8 cellular contexts compared by ENCODE assay signal in genomic region chr9:42743030-42743813, GRCh38.
DNase-seq lines count a peak whose midpoint lies in the region; ATAC-seq lines count a peak whose summit lies in the region.
"Not testable (repeated sequence)": the region's sequence is repeated elsewhere in the genome, so short reads cannot be mapped to it uniquely, and the experiment has no call there.

No MANE protein-coding gene starts in this region.

- peak; percentile 66 for ATAC-seq in GM18907 (IDR thresholded peaks at IDR 0.05; ENCODE audit: unreplicated experiment)
- not testable (repeated sequence) for ATAC-seq in activated CD8-positive, alpha-beta T cell treated with anti-CD3 and anti-CD28 coated beads, Interleukin-2, amount 10 ng/mL, durations not matched to agents 7 days and 5 days

- H3K4me3 Mint-ChIP-seq in activated CD8-positive, alpha-beta T cell treated with anti-CD3 and anti-CD28 coated beads, Interleukin-2, amount 10 ng/mL, durations not matched to agents 7 days and 5 days = not testable (repeated sequence)

- not testable (repeated sequence) for H3K27me3 Mint-ChIP-seq in activated CD8-positive, alpha-beta T cell treated with anti-CD3 and anti-CD28 coated beads, Interleukin-2, amount 10 ng/mL, durations not matched to agents 7 days and 5 days (ENCODE audit: low read depth)

- not testable (repeated sequence) for H3K36me3 Mint-ChIP-seq in activated CD8-positive, alpha-beta T cell treated with anti-CD3 and anti-CD28 coated beads, Interleukin-2, amount 10 ng/mL, durations not matched to agents 7 days and 5 days (ENCODE audit: low read depth)

- CTCF ChIA-PET in activated CD8-positive, alpha-beta T cell treated with anti-CD3 and anti-CD28 coated beads, Interleukin-2, amount 10 ng/mL, durations not matched to agents 7 days and 5 days (lab: Charles Lee) = interaction anchor here (1.1 kb wide), 1 partner anchor 516 kb away, joined by 3 read pairs; no protein-coding TSS in a partner anchor

- H3K9me3 Mint-ChIP-seq in activated CD8-positive, alpha-beta T cell treated with anti-CD3 and anti-CD28 coated beads, Interleukin-2, amount 10 ng/mL, durations not matched to agents 7 days and 5 days (ENCODE audit: insufficient read depth) = not testable (repeated sequence)

- H3K4me3 ChIP-seq in Jurkat, Clone E6-1 (ENCODE audit: low read length) = not testable (repeated sequence)

- H3K27ac Mint-ChIP-seq in activated CD8-positive, alpha-beta T cell treated with anti-CD3 and anti-CD28 coated beads, Interleukin-2, amount 10 ng/mL, durations not matched to agents 7 days and 5 days = not testable (repeated sequence)

- POLR2A ChIA-PET in activated CD8-positive, alpha-beta T cell treated with anti-CD3 and anti-CD28 coated beads, Interleukin-2, amount 10 ng/mL, durations not matched to agents 7 days and 5 days (lab: Charles Lee) = not testable (repeated sequence)

- H3K4me1 Mint-ChIP-seq in activated CD8-positive, alpha-beta T cell treated with anti-CD3 and anti-CD28 coated beads, Interleukin-2, amount 10 ng/mL, durations not matched to agents 7 days and 5 days (ENCODE audit: low read depth) = not testable (repeated sequence)

- DNase-seq in AG08396 (ENCODE audit: low spot score) (peak; percentile 70), NOMO-1 treated with DMSO at 0.1 percent for 48 hours (lab: John Stamatoyannopoulos, UW; ENCODE audit: unreplicated experiment) (peak; percentile 6), dermis microvascular lymphatic vessel endothelial cell (ENCODE audit: low read depth in 2 of 2) (peak; percentile 61 to 62), kidney glomerular epithelial cell (lab: John Stamatoyannopoulos, UW) (peak; percentile 49)
- DNase-seq in Jurkat, Clone E6-1 (ENCODE audit: low read depth, low spot score) = peak; percentile 37
- DNase-seq in activated CD8-positive, alpha-beta T cell treated with anti-CD3 and anti-CD28 coated beads, Interleukin-2, amount 10 ng/mL, durations not matched to agents 7 days and 5 days = peak; percentile 66
- peak; percentile 26 to 50 (median 44) for DNase-seq in stimulated activated CD4-positive, alpha-beta T cell treated with anti-CD3 and anti-CD28 coated beads, Interleukin-12 subunit alpha, Interleukin-12 subunit beta, amount 100 ng/mL, for 48 hours (ENCODE audit: low read depth in 2 of 3, low spot score in 1 of 3)

Comparison
In these comparisons a context has a peak if more than half of its experiments do, and no peak if none do; other contexts are left out.
1. DNase-seq: peak in every context shown above with its lines; median percentile 70 in AG08396; 66 in activated CD8-positive, alpha-beta T cell treated with anti-CD3 and anti-CD28 coated beads, Interleukin-2, amount 10 ng/mL, durations not matched to agents 7 days and 5 days; 62 in dermis microvascular lymphatic vessel endothelial cell; 49 in kidney glomerular epithelial cell; 44 in stimulated activated CD4-positive, alpha-beta T cell treated with anti-CD3 and anti-CD28 coated beads, Interleukin-12 subunit alpha, Interleukin-12 subunit beta, amount 100 ng/mL, for 48 hours; 37 in Jurkat, Clone E6-1; 6 in NOMO-1 treated with DMSO at 0.1 percent for 48 hours.